In genomic region chr10:215444-215843, GRCh38 we compare ENCODE assay signal across 34 cellular contexts.
"Had no signal": no experiment of that assay in that cellular context is flagged by ENCODE, and none has a peak within 500 bp of the region (broad histone marks: within the 10 kb centered on the region; RNA-seq: fewer than 3 reads in every experiment).

No MANE protein-coding gene starts in this region.

- H3K4me3 ChIP-seq: MG63 had no signal

- H3K27me3 ChIP-seq: MG63 had no signal

- DNase-seq: Karpas-422, Kasumi-1, MG63, MM.1S, MV-4-11, NCI-H1048, NCI-H1092, NCI-H1092 treated with DMSO at 0.1 percent for 48 hours, NCI-H1105, NCI-H1105 treated with DMSO at 0.1 percent for 48 hours, NCI-H1417, NCI-H1417 treated with DMSO at 0.1 percent for 48 hours, NCI-H1436, NCI-H1436 treated with DMSO at 0.1 percent for 48 hours, NCI-H146, NCI-H1694, NCI-H1694 treated with DMSO at 0.1 percent for 48 hours, NCI-H187, NCI-H187 treated with DMSO at 0.1 percent for 48 hours, NCI-H1930, NCI-H2029, NCI-H2029 treated with DMSO at 0.1 percent for 48 hours, NCI-H2081, NCI-H2081 treated with DMSO at 0.1 percent for 48 hours, NCI-H2107, NCI-H2171, NCI-H2171 treated with DMSO at 0.1 percent for 48 hours, NCI-H2227 treated with DMSO at 0.1 percent for 48 hours, NCI-H226, NCI-H345, NCI-H446, NCI-H446 treated with DMSO at 0.1 percent for 48 hours, NCI-H510A, NCI-H510A treated with DMSO at 0.1 percent for 48 hours had no signal

- H3K36me3 ChIP-seq: MG63 had no signal

- H3K9me3 ChIP-seq: MG63 had no signal
